Comparison of ENCODE assay signal across 13 cellular contexts in the genomic region with DNA sequence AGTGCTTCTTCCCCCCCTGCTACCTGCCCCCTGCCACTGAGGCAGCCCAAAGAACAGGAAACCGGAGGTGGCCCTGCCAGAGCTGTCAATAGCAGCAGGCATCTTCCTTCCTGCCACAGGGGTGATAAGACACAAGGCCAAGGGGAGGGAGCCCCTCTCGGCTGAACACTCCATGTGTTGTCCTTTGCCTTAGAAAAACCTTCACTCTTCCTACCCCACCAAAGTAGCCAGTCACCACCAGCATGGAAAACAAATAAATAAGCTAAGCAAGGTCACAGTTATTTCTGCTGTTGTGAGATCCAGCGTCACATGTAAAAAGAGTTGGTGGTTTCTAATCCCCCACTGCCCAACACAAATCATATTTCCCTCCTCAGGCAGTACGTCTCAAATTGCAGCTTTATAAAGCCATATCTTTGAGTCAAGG.
DNase-seq lines count a peak whose midpoint lies in the region; ATAC-seq and TF ChIP-seq lines count a peak whose summit lies in the region.
"Had no signal": no experiment of that assay in that cellular context is flagged by ENCODE, and none has a peak within 500 bp of the region (broad histone marks: within the 10 kb centered on the region; RNA-seq: fewer than 3 reads in every experiment).

No MANE protein-coding gene starts in this region.

- 75% methylated on average over 4 of the region's 4 CpGs for WGBS in right cardiac atrium
- WGBS in mesodermal cell (ENCODE audit: insufficient coverage in 2 of 2), 2 experiments: 31% methylated on average over 2 of the region's 4 CpGs; no CpG with 5 or more reads in 1 of the 2 experiments

- H3F3A ChIP-seq in MM.1S (ENCODE audit: insufficient read depth, low read length): no peaks in the 10 kb centered on the region

- H3K4me1 ChIP-seq in left ventricle myocardium inferior: peaks cover 43% of the 10 kb centered on the region
- H3K4me1 ChIP-seq in right cardiac atrium (ENCODE audit: control insufficient read depth, insufficient read depth, low read length): no peaks in the 10 kb centered on the region
- peaks cover 9% of the 10 kb centered on the region for H3K4me1 ChIP-seq in mesodermal cell (ENCODE audit: control insufficient read depth, insufficient read depth, low read length, poor library complexity, severe bottlenecking)
- H3K4me1 ChIP-seq in MM.1S (ENCODE audit: low read length): no peaks in the 10 kb centered on the region

- H3K36me3 ChIP-seq in left ventricle myocardium inferior (no peaks in the 10 kb centered on the region), mesodermal cell (ENCODE audit: control insufficient read depth, insufficient read depth, low read length) (no peaks in the 10 kb centered on the region), MM.1S (replicated peaks; ENCODE audit: insufficient read depth, low read length) (no peaks in the 10 kb centered on the region)
- H3K36me3 ChIP-seq: adrenal gland had no signal

- H2AFZ ChIP-seq in MM.1S (ENCODE audit: low read length): no peak overlapping the region

- H3K4me2 ChIP-seq in MM.1S (ENCODE audit: low read depth, low read length): no peak overlapping the region
- H3K4me2 ChIP-seq: KMS-11 had no signal

- H3K27ac ChIP-seq in left ventricle myocardium inferior (replicated peaks) (peak overlapping the region; percentile 60), right cardiac atrium (ENCODE audit: low read length) (no peak overlapping the region), mesodermal cell (ENCODE audit: low read depth, low read length, severe bottlenecking) (peak overlapping the region; percentile 80), MM.1S (ENCODE audit: low read length) (no peak overlapping the region)
- H3K27ac ChIP-seq: adrenal gland, KMS-11 had no signal

- H3K4me3 ChIP-seq in left ventricle myocardium inferior (no peak overlapping the region), right cardiac atrium (ENCODE audit: low read length) (no peak overlapping the region), mesodermal cell (ENCODE audit: extremely low read depth, insufficient read depth, low read length, poor library complexity, severe bottlenecking) (no peak overlapping the region), MM.1S (ENCODE audit: low read length) (no peak overlapping the region)
- H3K4me3 ChIP-seq: adrenal gland had no signal

- no peaks in the 10 kb centered on the region for H3K79me2 ChIP-seq in MM.1S (ENCODE audit: low read length)

- intact Hi-C loops in left ventricle myocardium inferior (cut with micrococcal nuclease) (no loop called here), right cardiac atrium (cut with DNase I) (no loop called here)

- H3K9me2 ChIP-seq in MM.1S (replicated peaks; ENCODE audit: insufficient read depth, low read length): no peaks in the 10 kb centered on the region

- H3K27me3 ChIP-seq in left ventricle myocardium inferior (ENCODE audit: low read depth) (no peaks in the 10 kb centered on the region), right cardiac atrium (ENCODE audit: control insufficient read depth, insufficient read depth) (no peaks in the 10 kb centered on the region), MM.1S (replicated peaks; ENCODE audit: insufficient read depth, low read length) (no peaks in the 10 kb centered on the region)
- H3K27me3 ChIP-seq: adrenal gland had no signal

- DNase-seq in left ventricle myocardium inferior (no peak), right cardiac atrium (no peak), amniotic epithelial cell (ENCODE audit: low read depth) (peak; percentile 1), NCI-H345 (lab: John Stamatoyannopoulos, UW) (no peak), MM.1S (no peak)
- DNase-seq in activated effector memory CD4-positive, alpha-beta T cell treated with anti-CD3 and anti-CD28 coated beads, Interleukin-2, amount 50 U/mL, for 16 hours: no peak
- DNase-seq: DMS79, NCI-H187, NCI-H526 treated with DMSO at 0.1 percent for 48 hours had no signal

- H4K20me1 ChIP-seq in MM.1S (ENCODE audit: insufficient read depth, low read length): no peaks in the 10 kb centered on the region

- no peaks in the 10 kb centered on the region for H3K9me3 ChIP-seq in left ventricle myocardium inferior (replicated peaks)
- no peaks in the 10 kb centered on the region for H3K9me3 ChIP-seq in right cardiac atrium (ENCODE audit: control insufficient read depth, low read length)
- peaks cover 4% of the 10 kb centered on the region for H3K9me3 ChIP-seq in mesodermal cell (ENCODE audit: control insufficient read depth, low read length)
- H3K9me3 ChIP-seq in MM.1S (replicated peaks; ENCODE audit: insufficient read depth, low read length): no peaks in the 10 kb centered on the region
- H3K9me3 ChIP-seq: adrenal gland had no signal

- ATAC-seq in right cardiac atrium (no peak), HG03342 (IDR thresholded peaks at IDR 0.05; ENCODE audit: unreplicated experiment) (no peak)

- no peak for TF ChIP-seq CTCF in left ventricle myocardium inferior (IDR thresholded peaks at IDR 0.05; ENCODE audit: borderline replicate concordance)
- TF ChIP-seq CTCF in MM.1S (IDR thresholded peaks at IDR 0.05; ENCODE audit: low read length): no peak

- H3K9ac ChIP-seq in MM.1S (ENCODE audit: low read length): no peak overlapping the region
- H3K9ac ChIP-seq: KMS-11 had no signal

Comparison
In these comparisons a context has a peak if more than half of its experiments do, and no peak if none do; other contexts are left out.
1. H3K27ac ChIP-seq: peak in left ventricle myocardium inferior (single experiment) and mesodermal cell (single experiment); none in right cardiac atrium (single experiment) and MM.1S (single experiment).